In genomic region chr16:29789775-29790182, GRCh38 we compare ENCODE assay signal across 2 cellular contexts.
TF ChIP-seq lines count a peak whose summit lies in the region.

No MANE protein-coding gene starts in this region.

TF ChIP-seq in GM23338, 12 proteins besides CTCF, POLR2A, EP300 and RAD21 (continued from another document):
- TF ChIP-seq ZNF462 (CRISPR knock-in tag; IDR thresholded peaks at IDR 0.05) (no peak), REST (IDR thresholded peaks at IDR 0.05; ENCODE audit: unreplicated experiment) (no peak), NANOG (IDR thresholded peaks at IDR 0.05; ENCODE audit: borderline replicate concordance) (no peak), CREB1 (CRISPR knock-in tag; IDR thresholded peaks at IDR 0.05; ENCODE audit: low read depth) (no peak)

TF ChIP-seq in SK-N-SH treated with all-trans-retinoic acid at 6 μM for 48 hours, 23 proteins besides CTCF, POLR2A, EP300 and RAD21 (continued from another document):
- TF ChIP-seq CSRNP3 (CRISPR knock-in tag; IDR thresholded peaks at IDR 0.05): no peak
- TF ChIP-seq, protein P1, sequence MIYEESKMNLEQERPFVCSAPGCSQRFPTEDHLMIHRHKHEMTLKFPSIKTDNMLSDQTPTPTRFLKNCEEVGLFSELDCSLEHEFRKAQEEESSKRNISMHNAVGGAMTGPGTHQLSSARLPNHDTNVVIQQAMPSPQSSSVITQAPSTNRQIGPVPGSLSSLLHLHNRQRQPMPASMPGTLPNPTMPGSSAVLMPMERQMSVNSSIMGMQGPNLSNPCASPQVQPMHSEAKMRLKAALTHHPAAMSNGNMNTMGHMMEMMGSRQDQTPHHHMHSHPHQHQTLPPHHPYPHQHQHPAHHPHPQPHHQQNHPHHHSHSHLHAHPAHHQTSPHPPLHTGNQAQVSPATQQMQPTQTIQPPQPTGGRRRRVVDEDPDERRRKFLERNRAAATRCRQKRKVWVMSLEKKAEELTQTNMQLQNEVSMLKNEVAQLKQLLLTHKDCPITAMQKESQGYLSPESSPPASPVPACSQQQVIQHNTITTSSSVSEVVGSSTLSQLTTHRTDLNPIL (CRISPR knock-in tag; IDR thresholded peaks at IDR 0.05; ENCODE audit: low read depth): no peak
- TF ChIP-seq ZFP3 (CRISPR knock-in tag; IDR thresholded peaks at IDR 0.05): no peak
- no peak for TF ChIP-seq CSDC2 (CRISPR knock-in tag; IDR thresholded peaks at IDR 0.05)
- no peak for TF ChIP-seq ARNTL (CRISPR knock-in tag; IDR thresholded peaks at IDR 0.05; ENCODE audit: borderline replicate concordance, low read depth)
- no peak for TF ChIP-seq ZNF70 (CRISPR knock-in tag; IDR thresholded peaks at IDR 0.05)
